In the genomic region with DNA sequence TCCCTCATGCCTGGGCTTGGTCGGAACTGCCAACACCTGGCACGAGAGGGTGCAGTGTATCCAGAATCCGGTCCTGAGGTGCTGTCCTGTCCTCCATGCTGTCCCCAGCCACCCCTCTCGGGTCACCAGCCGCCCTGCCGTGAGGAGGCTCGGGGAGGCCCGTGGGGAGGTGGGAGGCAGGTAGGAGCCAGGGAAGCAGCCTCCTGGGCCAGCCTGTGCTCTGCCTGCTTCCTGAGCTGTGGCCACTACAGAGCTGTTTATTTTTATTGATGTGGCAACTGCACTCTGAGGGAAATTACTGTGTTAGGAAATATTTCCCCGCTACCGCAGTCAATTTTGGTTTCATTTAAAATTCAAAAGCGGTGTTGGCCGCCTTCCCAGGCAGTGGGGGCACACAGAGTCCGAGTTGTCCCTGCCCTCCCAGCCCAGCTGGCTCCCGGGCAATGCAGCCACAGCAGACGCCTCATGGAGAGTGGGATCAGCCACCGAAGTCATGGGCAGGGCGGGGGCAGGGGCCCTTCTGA, we compare ENCODE assay signal across 8 cellular contexts. TPM values are rescaled to one million over a fixed set of nuclear protein-coding genes. Genes with fewer than 3 reads are reported as not detected.
DNase-seq lines count a peak whose midpoint lies in the region; ATAC-seq and TF ChIP-seq lines count a peak whose summit lies in the region.

No MANE protein-coding gene starts in this region.

- H3K36me3 ChIP-seq in skeletal muscle satellite cell (ENCODE audit: insufficient read depth, low read length), result no peaks in the 10 kb centered on the region

- DNase-seq in DMS153 treated with DMSO at 0.1 percent for 48 hours (lab: John Stamatoyannopoulos, UW; ENCODE audit: unreplicated experiment) (peak; percentile 24), DMS153 (lab: John Stamatoyannopoulos, UW) (no peak), fibroblast of gingiva (ENCODE audit: low read depth) (peak; percentile 86), GM13977 (ENCODE audit: low spot score) (no peak), NCI-H774 (lab: John Stamatoyannopoulos, UW) (no peak)

- ATAC-seq in HG02588 (IDR thresholded peaks at IDR 0.05; ENCODE audit: unreplicated experiment), result no peak

- peak overlapping the region; percentile 34 for H3K9ac ChIP-seq in skeletal muscle satellite cell (ENCODE audit: low read depth, low read length)

- peaks cover 16% of the 10 kb centered on the region for H3K4me1 ChIP-seq in skeletal muscle satellite cell (ENCODE audit: control insufficient read depth, insufficient read depth, low read length)

- peak overlapping the region; percentile 77 for H3K4me2 ChIP-seq in skeletal muscle satellite cell (ENCODE audit: low read length)

- peak overlapping the region; percentile 48 for H3K4me3 ChIP-seq in skeletal muscle satellite cell (ENCODE audit: low read length)

- in situ Hi-C loops in GM13977 (cut with MboI; ENCODE audit: low pct_unique_long_range_greater_than_20kb, low sequenced_read_pairs, unreplicated experiment), result no loop called here

- TF ChIP-seq CTCF in GM13977 (IDR thresholded peaks at IDR 0.05; ENCODE audit: extremely low read depth, insufficient read depth, missing control alignments), result no peak

- H3K9me3 ChIP-seq in skeletal muscle satellite cell (replicated peaks; ENCODE audit: low read length), result no peaks in the 10 kb centered on the region

- peaks cover 6% of the 10 kb centered on the region for H3K27me3 ChIP-seq in skeletal muscle satellite cell (ENCODE audit: control insufficient read depth, insufficient read depth, low read length)

TF ChIP-seq in PFSK-1, 5 proteins besides CTCF, POLR2A, EP300 and RAD21:
- peak; percentile 7 for TF ChIP-seq FOXP2 (optimal IDR thresholded peaks at IDR 0.05; ENCODE audit: borderline replicate concordance, extremely low read depth, extremely low read length, insufficient read depth)
- no peak for TF ChIP-seq POLR2AphosphoS5 (IDR thresholded peaks at IDR 0.05; ENCODE audit: low read depth, low read length)

RNA-seq across cellular contexts. Expression of a gene that starts 18.3 kb away (rescaled TPM):
- polyA plus RNA-seq in PFSK-1 (2012; ENCODE audit: insufficient read length, low read depth), result 84.9 TPM
- total RNA-seq in skeletal muscle satellite cell (2012; rRNA removed), result 21.0 and 31.0 TPM in 2 replicates

RNA-seq across cellular contexts. Expression of a gene that starts 18.5 kb away (rescaled TPM):
- polyA plus RNA-seq in PFSK-1 (2012; ENCODE audit: insufficient read length, low read depth), result 39.7 TPM
- 9.2 and 10.4 TPM in 2 replicates for total RNA-seq in skeletal muscle satellite cell (2012; rRNA removed)

Comparison
In these comparisons a context has a peak if more than half of its experiments do, and no peak if none do; other contexts are left out.
1. DNase-seq: peak in DMS153 treated with DMSO at 0.1 percent for 48 hours (single experiment) and fibroblast of gingiva (single experiment); none in DMS153 (single experiment), GM13977 (single experiment) and NCI-H774 (single experiment).